In genomic region chr4:154741877-154742851, GRCh38 we compare ENCODE assay signal across 10 cellular contexts. TPM values are rescaled to one million over a fixed set of nuclear protein-coding genes. Genes with fewer than 3 reads are reported as not detected.
A peak's percentile ranks its signal among the peaks of the same experiment; 100 is the strongest.
DNase-seq lines count a peak whose midpoint lies in the region; ATAC-seq and TF ChIP-seq lines count a peak whose summit lies in the region.
"Had no signal": no experiment of that assay in that cellular context is flagged by ENCODE, and none has a peak within 500 bp of the region (broad histone marks: within the 10 kb centered on the region; RNA-seq: fewer than 3 reads in every experiment).

No MANE protein-coding gene starts in this region.

- ATAC-seq in lower lobe of right lung (no peak), HG03571 (IDR thresholded peaks at IDR 0.05; ENCODE audit: unreplicated experiment) (no peak)

- no peaks in the 10 kb centered on the region for H3K9me3 Mint-ChIP-seq in activated CD4-positive, alpha-beta T cell treated with anti-CD3 and anti-CD28 coated beads, Interleukin-2, amount 10 ng/mL, durations not matched to agents 24 days and 14 days
- H3K9me3 Mint-ChIP-seq in brain = peaks cover 0 to 4% (median 0%) of the 10 kb centered on the region in 5 experiments
- H3K9me3 Mint-ChIP-seq: central memory CD8-positive, alpha-beta T cell had no signal

- H3K36me3 ChIP-seq in lower lobe of right lung (no peaks in the 10 kb centered on the region), subcutaneous abdominal adipose tissue (ENCODE audit: control insufficient read depth in 5 of 5, insufficient read depth in 5 of 5, low read length in 5 of 5) (no peaks in the 10 kb centered on the region)

- H3K27me3 ChIP-seq in lower lobe of right lung (ENCODE audit: low read depth) (peaks cover 50% of the 10 kb centered on the region), subcutaneous abdominal adipose tissue (ENCODE audit: control insufficient read depth in 5 of 5, insufficient read depth in 4 of 5, low read length in 5 of 5) (peaks cover 9 to 21% (median 18%) of the 10 kb centered on the region in 5 donors)

- H3K4me1 ChIP-seq in lower lobe of right lung (peaks cover 20% of the 10 kb centered on the region), subcutaneous abdominal adipose tissue (ENCODE audit: control insufficient read depth in 5 of 5, insufficient read depth in 5 of 5, low read length in 5 of 5) (peaks cover 0 to 38% (median 34%) of the 10 kb centered on the region in 5 donors)

- TF ChIP-seq CTCF in brain (conservative IDR thresholded peaks at IDR 0.05) (no peak), lower lobe of right lung (IDR thresholded peaks at IDR 0.05) (no peak)

- H3K9me3 ChIP-seq in lower lobe of right lung (no peaks in the 10 kb centered on the region), subcutaneous abdominal adipose tissue (ENCODE audit: control insufficient read depth in 5 of 5, low read length in 5 of 5) (no peaks in the 10 kb centered on the region)

- H3K27ac Mint-ChIP-seq in activated CD4-positive, alpha-beta T cell treated with anti-CD3 and anti-CD28 coated beads, Interleukin-2, amount 10 ng/mL, durations not matched to agents 24 days and 14 days = no peak overlapping the region
- peak overlapping the region in 2 of 5 experiments; percentile 3 to 72 for H3K27ac Mint-ChIP-seq in brain

- no peak overlapping the region for H3K27ac ChIP-seq in lower lobe of right lung
- H3K27ac ChIP-seq in subcutaneous abdominal adipose tissue (ENCODE audit: low read depth, low read length) = no peak overlapping the region

- peaks cover 74% of the 10 kb centered on the region for H3K27me3 Mint-ChIP-seq in activated CD4-positive, alpha-beta T cell treated with anti-CD3 and anti-CD28 coated beads, Interleukin-2, amount 10 ng/mL, durations not matched to agents 24 days and 14 days
- peaks cover 83% of the 10 kb centered on the region for H3K27me3 Mint-ChIP-seq in brain

- intact Hi-C loops in activated CD4-positive, alpha-beta T cell treated with anti-CD3 and anti-CD28 coated beads, Interleukin-2, amount 10 ng/mL, durations not matched to agents 24 days and 14 days (cut with micrococcal nuclease) = loop anchor here (5.0 kb wide), 2 partner anchors 250 to 955 kb away; partner anchors contain the start of genes DCHS2 and SFRP2
- intact Hi-C loops in lower lobe of right lung (cut with DNase I) = no loop called here

- no peaks in the 10 kb centered on the region for H3K36me3 Mint-ChIP-seq in activated CD4-positive, alpha-beta T cell treated with anti-CD3 and anti-CD28 coated beads, Interleukin-2, amount 10 ng/mL, durations not matched to agents 24 days and 14 days (ENCODE audit: low read depth)
- no peaks in the 10 kb centered on the region for H3K36me3 Mint-ChIP-seq in brain

- H3K4me3 Mint-ChIP-seq in activated CD4-positive, alpha-beta T cell treated with anti-CD3 and anti-CD28 coated beads, Interleukin-2, amount 10 ng/mL, durations not matched to agents 24 days and 14 days = peak overlapping the region; percentile 51
- peak overlapping the region; percentile 73 to 98 (median 92) for H3K4me3 Mint-ChIP-seq in brain

- H3K9ac ChIP-seq in subcutaneous abdominal adipose tissue (ENCODE audit: low read length in 5 of 5) = no peak overlapping the region

- H3K4me1 Mint-ChIP-seq in activated CD4-positive, alpha-beta T cell treated with anti-CD3 and anti-CD28 coated beads, Interleukin-2, amount 10 ng/mL, durations not matched to agents 24 days and 14 days = peaks cover 14% of the 10 kb centered on the region
- H3K4me1 Mint-ChIP-seq in brain = peaks cover 42% of the 10 kb centered on the region

- peak; percentile 58 for DNase-seq in activated CD4-positive, alpha-beta T cell treated with anti-CD3 and anti-CD28 coated beads, Interleukin-2, amount 10 ng/mL, durations not matched to agents 24 days and 14 days
- no peak for DNase-seq in activated CD4-positive, alpha-beta T cell treated with anti-CD3 and anti-CD28 coated beads for 4 hours
- DNase-seq in lower lobe of right lung (no peak), DMS 273 treated with DMSO at 0.1 percent for 48 hours (lab: John Stamatoyannopoulos, UW) (no peak)
- DNase-seq in activated effector memory CD4-positive, alpha-beta T cell treated with Interleukin-2 at 50 U/mL for 16 hours = no peak
- DNase-seq: Right ventricle myocardium superior had no signal

- H3K4me3 ChIP-seq in lower lobe of right lung (peak overlapping the region; percentile 57), subcutaneous abdominal adipose tissue (ENCODE audit: low read depth in 1 of 5, low read length in 5 of 5) (peak overlapping the region; percentile 29 to 64 (median 55))

RNA-seq across cellular contexts. Expression of gene LRAT, which starts 1.6 kb away (rescaled TPM):
- total RNA-seq in activated CD4-positive, alpha-beta T cell treated with anti-CD3 and anti-CD28 coated beads, Interleukin-2, amount 10 ng/mL, durations not matched to agents 24 days and 14 days = not detected in 2 replicates
- polyA plus RNA-seq in brain (ENCODE audit: insufficient read depth, low read depth, low replicate concordance) = 0.32 TPM
- total RNA-seq in lower lobe of right lung = 1.0 TPM
- total RNA-seq: Right ventricle myocardium superior had no signal

RNA-seq across cellular contexts. Expression of gene RBM46, which starts 38.9 kb away (rescaled TPM):
- not detected in 2 replicates for total RNA-seq in activated CD4-positive, alpha-beta T cell treated with anti-CD3 and anti-CD28 coated beads, Interleukin-2, amount 10 ng/mL, durations not matched to agents 24 days and 14 days
- polyA plus RNA-seq in brain (ENCODE audit: insufficient read depth, low read depth, low replicate concordance) = not detected
- not detected for total RNA-seq in lower lobe of right lung
- total RNA-seq: Right ventricle myocardium superior had no signal
